Comparison of ENCODE assay signal across 24 cellular contexts in genomic region chr2:12705742-12706141, GRCh38. TPM values are rescaled to one million over a fixed set of nuclear protein-coding genes. Genes with fewer than 3 reads are reported as not detected.
A peak's percentile ranks its signal among the peaks of the same experiment; 100 is the strongest.
DNase-seq lines count a peak whose midpoint lies in the region; ATAC-seq, FAIRE-seq and TF ChIP-seq lines count a peak whose summit lies in the region.
"Had no signal": no experiment of that assay in that cellular context is flagged by ENCODE, and none has a peak within 500 bp of the region (broad histone marks: within the 10 kb centered on the region; RNA-seq: fewer than 3 reads in every experiment).

No MANE protein-coding gene starts in this region.

- ATAC-seq in K562 (peak; percentile 96), HG03159 (IDR thresholded peaks at IDR 0.05; ENCODE audit: unreplicated experiment) (no peak), GM18519 (IDR thresholded peaks at IDR 0.05; ENCODE audit: low FRiP score, unreplicated experiment) (no peak)
- ATAC-seq in activated naive CD8-positive, alpha-beta T cell treated with anti-CD3 and anti-CD28 coated beads, Interleukin-2, amount 50 U/mL, for 24 hours, result no peak

- no peak overlapping the region for H3K4me3 Mint-ChIP-seq in activated naive CD8-positive, alpha-beta T cell treated with anti-CD3 and anti-CD28 coated beads, Interleukin-2, amount 50 U/mL, for 24 hours
- H3K4me3 Mint-ChIP-seq: H9, HFFc6, IgD-negative memory B cell, T-cell had no signal

- peak overlapping the region; percentile 80 for H2AFZ ChIP-seq in K562 (ENCODE audit: low read depth, low read length)

- peaks cover 22% of the 10 kb centered on the region for H3K9me3 ChIP-seq in K562 (replicated peaks; ENCODE audit: control insufficient read depth, insufficient read depth, low read depth, low read length)
- H3K9me3 ChIP-seq: Peyer's patch had no signal

- H3K4me1 Mint-ChIP-seq in activated naive CD8-positive, alpha-beta T cell treated with anti-CD3 and anti-CD28 coated beads, Interleukin-2, amount 50 U/mL, for 24 hours, result peaks cover 65% of the 10 kb centered on the region

- FAIRE-seq in K562 (lab: Jason Lieb, UNC), result peak; percentile 96
- FAIRE-seq: GM18507 had no signal

- no peaks in the 10 kb centered on the region for H3K9me3 Mint-ChIP-seq in activated naive CD8-positive, alpha-beta T cell treated with anti-CD3 and anti-CD28 coated beads, Interleukin-2, amount 50 U/mL, for 24 hours
- H3K9me3 Mint-ChIP-seq: CD4-positive, CD25-positive, alpha-beta regulatory T cell; HFFc6 had no signal

- no peak for TF ChIP-seq RAD21 in K562 (CRISPR knock-in tag; conservative IDR thresholded peaks at IDR 0.05 in 1 of 2, IDR thresholded peaks at IDR 0.05 in 1 of 2)

- H3K36me3 Mint-ChIP-seq in activated naive CD8-positive, alpha-beta T cell treated with anti-CD3 and anti-CD28 coated beads, Interleukin-2, amount 50 U/mL, for 24 hours (ENCODE audit: low read depth), result peaks cover 2% of the 10 kb centered on the region
- H3K36me3 Mint-ChIP-seq: CD4-positive, CD25-positive, alpha-beta regulatory T cell; T-cell had no signal

- no peaks in the 10 kb centered on the region for H3K9me1 ChIP-seq in K562 (ENCODE audit: control insufficient read depth, insufficient read depth, low read length)

- POLR2A ChIA-PET in K562 (lab: Yijun Ruan, JAX), result interaction anchor here (0.5 to 1.1 kb wide), 5 partner anchors 8 to 41 kb away, joined by 3 to 4 read pairs (median 3); no protein-coding TSS in a partner anchor

- H3K9ac ChIP-seq in K562 (ENCODE audit: insufficient read depth in 1 of 2, low read depth in 2 of 2, low read length in 2 of 2), result no peak overlapping the region; a peak in 1 of 4 replicates
- H3K9ac ChIP-seq in mesendoderm (ENCODE audit: low read length), result no peak overlapping the region

- H3K27ac ChIP-seq in K562 (ENCODE audit: extremely low read depth, low read depth, low read length), result peak overlapping the region; percentile 75
- H3K27ac ChIP-seq in mesendoderm (ENCODE audit: low read depth, low read length), result no peak overlapping the region
- H3K27ac ChIP-seq: Peyer's patch had no signal

- H3K4me3 ChIP-seq in Jurkat, Clone E6-1 (ENCODE audit: low read length), result no peak overlapping the region
- H3K4me3 ChIP-seq in K562 (no peak overlapping the region), mesendoderm (ENCODE audit: low read length) (no peak overlapping the region)
- H3K4me3 ChIP-seq: Peyer's patch had no signal

- H3K79me2 ChIP-seq in K562 (ENCODE audit: control insufficient read depth, insufficient read depth, low read length) (no peaks in the 10 kb centered on the region), mesendoderm (ENCODE audit: control insufficient read depth, insufficient read depth, low read length) (no peaks in the 10 kb centered on the region)

- no peak overlapping the region for H3K18ac ChIP-seq in mesendoderm (ENCODE audit: low read length)

- no peak overlapping the region for H2BK120ac ChIP-seq in mesendoderm (ENCODE audit: low read depth, low read length)

- H3K79me1 ChIP-seq in mesendoderm (ENCODE audit: low read length), result no peaks in the 10 kb centered on the region

- H3K27me3 Mint-ChIP-seq in activated naive CD8-positive, alpha-beta T cell treated with anti-CD3 and anti-CD28 coated beads, Interleukin-2, amount 50 U/mL, for 24 hours, result peaks cover 1% of the 10 kb centered on the region
- H3K27me3 Mint-ChIP-seq: CD4-positive, CD25-positive, alpha-beta regulatory T cell; IgD-negative memory B cell; T-cell had no signal

- no peak overlapping the region for H3K23ac ChIP-seq in mesendoderm (ENCODE audit: low read length)

- in situ Hi-C loops in SK-MEL-5 (cut with HindIII; ENCODE audit: low pct_unique_long_range_greater_than_20kb, low sequenced_read_pairs) (no loop called here), K562 (cut with MboI) (loop anchor here (25.0 kb wide), 1 partner anchor 543 kb away; no protein-coding TSS in a partner anchor)

- no peak overlapping the region for H2AK5ac ChIP-seq in mesendoderm (ENCODE audit: low read length)

- H3K27me3 ChIP-seq in K562 (ENCODE audit: control insufficient read depth in 2 of 2, insufficient read depth in 2 of 2, low read length in 2 of 2), result no peaks in the 10 kb centered on the region
- H3K27me3 ChIP-seq in mesendoderm (ENCODE audit: insufficient read depth, low read length, poor library complexity), result no peaks in the 10 kb centered on the region
- H3K27me3 ChIP-seq: Peyer's patch had no signal

- TF ChIP-seq EP300 in K562 (IDR thresholded peaks at IDR 0.05; ENCODE audit: low read length), result peak; percentile 92; the same call in 1 of the 2 replicates

- H3K27ac Mint-ChIP-seq in activated naive CD8-positive, alpha-beta T cell treated with anti-CD3 and anti-CD28 coated beads, Interleukin-2, amount 50 U/mL, for 24 hours, result no peak overlapping the region
- H3K27ac Mint-ChIP-seq: H9, HFFc6 had no signal

- CTCF ChIA-PET in K562 (lab: Yijun Ruan, JAX; ENCODE audit: low intra/inter-chr PET ratio), result no interaction called here

- peak; percentile 36 for DNase-seq in Jurkat, Clone E6-1 (ENCODE audit: low read depth, low spot score)
- DNase-seq in SK-MEL-5 (ENCODE audit: low read depth, low spot score) (peak; percentile 77), K562 (ENCODE audit: extremely low read depth in 1 of 4, low spot score in 3 of 4) (peak; percentile 49 to 86 (median 67)), mesendoderm (peak; percentile 11), DMS114 treated with DMSO at 0.1 percent for 48 hours (lab: John Stamatoyannopoulos, UW; ENCODE audit: unreplicated experiment) (no peak)
- no peak for DNase-seq in activated naive CD8-positive, alpha-beta T cell treated with anti-CD3 and anti-CD28 coated beads, Interleukin-2, amount 50 U/mL, for 24 hours
- DNase-seq: DMS53, GDM1, H9, HFFc6, NCI-H1092, NCI-H1436, NCI-H187 treated with DMSO at 0.1 percent for 48 hours, NCI-H2107, NCI-H2227 treated with DMSO at 0.1 percent for 48 hours, NCI-H524, NCI-H774, Peyer's patch, T-cell had no signal

- intact Hi-C loops in K562 (cut with micrococcal nuclease), result no loop called here

- peak overlapping the region; percentile 17 for H3K4me2 ChIP-seq in K562 (ENCODE audit: insufficient read depth, low read length)
- no peak overlapping the region for H3K4me2 ChIP-seq in mesendoderm (ENCODE audit: low read length)

- TF ChIP-seq POLR2A in K562 (conservative IDR thresholded peaks at IDR 0.05), result no peak

- H4K5ac ChIP-seq in mesendoderm (ENCODE audit: low read length), result no peak overlapping the region

- no TSS peak for BruUV-seq in K562 (replicated peaks; lab: Mats Ljungman, UMichigan)

- WGBS in K562 (ENCODE audit: insufficient coverage, low coverage, missing lambda C conversion rate), result 11% methylated on average over 2 of the region's 2 CpGs
- WGBS in mesendoderm (ENCODE audit: extremely low coverage, insufficient coverage, low lambda C conversion rate), result no CpG with 5 or more reads among the region's 2 CpGs

- TF ChIP-seq CTCF in K562 (IDR thresholded peaks at IDR 0.05 in 2 of 3, conservative IDR thresholded peaks at IDR 0.05 in 1 of 3; ENCODE audit: insufficient read depth in 2 of 3, low read depth in 1 of 3, low read length in 3 of 3), result no peak

- H3K56ac ChIP-seq in mesendoderm (ENCODE audit: low read length), result no peak overlapping the region

- no peaks in the 10 kb centered on the region for H4K20me1 ChIP-seq in K562 (replicated peaks; ENCODE audit: control insufficient read depth, insufficient read depth, low read length)

- no peak overlapping the region for H3K4ac ChIP-seq in mesendoderm (ENCODE audit: low read depth, low read length)

- no peak overlapping the region for H4K8ac ChIP-seq in mesendoderm (ENCODE audit: low read depth, low read length)

- H2BK15ac ChIP-seq in mesendoderm (replicated peaks; ENCODE audit: low read depth), result no peak overlapping the region

- H3K4me1 ChIP-seq in K562 (replicated peaks in 1 of 2; ENCODE audit: control insufficient read depth in 2 of 2, insufficient read depth in 2 of 2, low read length in 2 of 2), result peaks cover 0 to 22% of the 10 kb centered on the region in 2 experiments; a peak in 2 of 5 replicates
- H3K4me1 ChIP-seq in mesendoderm (ENCODE audit: control insufficient read depth, low read depth, low read length), result no peaks in the 10 kb centered on the region
- H3K4me1 ChIP-seq: Peyer's patch had no signal

- H3K36me3 ChIP-seq in K562 (ENCODE audit: control insufficient read depth, insufficient read depth, low read length) (peaks cover 5% of the 10 kb centered on the region; the same call in 2 of the 3 replicates), mesendoderm (ENCODE audit: control insufficient read depth, insufficient read depth, low read length) (no peaks in the 10 kb centered on the region)
- H3K36me3 ChIP-seq: Peyer's patch had no signal

- H2BK5ac ChIP-seq in mesendoderm (ENCODE audit: low read length), result no peak overlapping the region

TF ChIP-seq in K562, 482 proteins besides CTCF, POLR2A, EP300 and RAD21 (continues in another document):
- TF ChIP-seq ARID1B (IDR thresholded peaks at IDR 0.05) (peak; percentile 89), SMARCE1 (IDR thresholded peaks at IDR 0.05) (peak; percentile 41; the same call in 1 of the 2 replicates), CCNT2 (IDR thresholded peaks at IDR 0.05; ENCODE audit: borderline replicate concordance, extremely low read depth, insufficient read length, low read depth, low read length) (peak; percentile 18)

RNA-seq across cellular contexts. Expression of gene TRIB2, which starts 11.0 kb away (rescaled TPM):
- polyA plus RNA-seq in Jurkat, Clone E6-1 (2012; ENCODE audit: insufficient read depth, insufficient read length), result 16.1 TPM
- total RNA-seq in SK-MEL-5 (2014; rRNA removed; shearing (Covaris generic)), result 145 and 185 TPM in 2 replicates
- polyA plus RNA-seq in SK-MEL-5 (2015; cell fraction: cytosol; rRNA removed), result 222 and 270 TPM in 2 replicates
- polyA plus RNA-seq in SK-MEL-5 (2015; cell fraction: nucleus; rRNA removed), result 563 and 583 TPM in 2 replicates
- 27.9 and 40.5 TPM in 2 replicates for total RNA-seq in K562 (2011; cell fraction: chromatin; rRNA removed; ENCODE audit: low replicate concordance)
- 35.9 and 38.8 TPM in 2 replicates for total RNA-seq in K562 (2011; cell fraction: nucleolus; rRNA removed)
- 25.5 and 29.1 TPM in 2 replicates for total RNA-seq in K562 (2011; cell fraction: nucleoplasm; rRNA removed)
- total RNA-seq in K562 (2014; rRNA removed), result 27.5 and 30.9 TPM in 2 replicates
- total RNA-seq in K562 (2014; rRNA removed; fragmentation: Illumina TruSeq; extraction: Trizol), result 24.1 and 24.8 TPM in 2 replicates
- 19.8 and 19.9 TPM in 2 replicates for total RNA-seq in K562 (2015; rRNA removed; fragmentation: Illumina TruSeq; extraction: Trizol)
- total RNA-seq in K562 (2021), result 39.0 and 43.0 TPM in 2 replicates
- polyA plus RNA-seq in K562 (2011; rRNA removed), result 22.1 and 28.6 TPM in 2 replicates
- 21.6 and 26.2 TPM in 2 replicates for polyA plus RNA-seq in K562 (2011; cell fraction: cytosol; rRNA removed)
- polyA plus RNA-seq in K562 (2011; cell fraction: nucleus; rRNA removed), result 58.7 and 62.0 TPM in 2 replicates
- polyA plus RNA-seq in K562 (2012), result 20.0 and 26.4 TPM in 2 replicates
- polyA plus RNA-seq in K562 (2014; fragmentation: Illumina TruSeq; extraction: Trizol), result 22.5 and 26.3 TPM in 2 replicates
- 10 to 100 TPM in 1 of 2 experiments, 1 to 10 TPM in 1; 9.0 to 12.2 TPM for polyA plus RNA-seq in K562 (2014; fragmentation: Nextera tagmentation; extraction: Ambion mirVana)
- polyA plus RNA-seq in K562 (2014; rRNA removed), result 28.1 and 36.4 TPM in 2 replicates
- 25.6 and 33.0 TPM in 2 replicates for polyA minus RNA-seq in K562 (2011; rRNA and poly(A)+ RNA removed)
- 24.9 and 28.0 TPM in 2 replicates for polyA minus RNA-seq in K562 (2011; cell fraction: cytosol; rRNA and poly(A)+ RNA removed)
- 48.7 and 49.8 TPM in 2 replicates for polyA minus RNA-seq in K562 (2011; cell fraction: nucleus; rRNA and poly(A)+ RNA removed)
- 26.0 TPM for polyA plus RNA-seq in mesendoderm (2013, experiment 1 of 2)
- 27.0 TPM for polyA plus RNA-seq in mesendoderm (2013, experiment 2 of 2)

Comparison
In these comparisons a context has a peak if more than half of its experiments do, and no peak if none do; other contexts are left out.
1. DNase-seq: peak in Jurkat, Clone E6-1 (single experiment), SK-MEL-5 (single experiment), K562 (4 of 4) and mesendoderm (single experiment); none in DMS114 treated with DMSO at 0.1 percent for 48 hours (single experiment) and activated naive CD8-positive, alpha-beta T cell treated with anti-CD3 and anti-CD28 coated beads, Interleukin-2, amount 50 U/mL, for 24 hours (single experiment).